In the genomic region with DNA sequence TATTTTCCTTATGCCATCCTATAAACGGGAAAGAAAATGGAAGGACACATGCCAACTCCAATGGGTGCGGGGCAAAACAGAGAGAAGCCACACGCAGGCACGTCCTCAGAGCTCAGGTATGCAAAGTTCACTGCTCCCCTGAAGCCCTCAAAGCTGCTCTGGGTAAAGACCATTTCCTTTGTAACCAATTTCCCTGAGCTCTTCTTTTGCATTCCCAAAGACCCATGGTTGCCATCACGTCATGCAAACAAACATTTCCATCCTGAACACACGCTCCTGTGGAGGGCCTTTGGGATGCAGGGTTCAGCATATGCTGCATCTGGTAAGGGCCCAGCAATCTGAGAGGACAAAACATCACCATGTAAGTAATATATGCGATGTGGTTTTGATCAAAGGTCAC, we compare ENCODE assay signal across 14 cellular contexts.
DNase-seq lines count a peak whose midpoint lies in the region; ATAC-seq and FAIRE-seq lines count a peak whose summit lies in the region.
"Had no signal": no experiment of that assay in that cellular context is flagged by ENCODE, and none has a peak within 500 bp of the region (broad histone marks: within the 10 kb centered on the region; RNA-seq: fewer than 3 reads in every experiment).

No MANE protein-coding gene starts in this region.

- intact Hi-C loops in activated T-helper 1 cell treated with anti-CD3 and anti-CD28 coated beads, Interleukin-12 subunit alpha, Interleukin-12 subunit beta, Interleukin-2, Interleukin-4 antibody, amounts not matched to agents 30 ng/mL and 10 ng/mL and 1 ng/mL, durations not matched to agents 14 hours and 24 hours and 36 hours (cut with micrococcal nuclease) = no loop called here
- intact Hi-C loops in left colon (cut with DNase I, micrococcal nuclease) (no loop called here), Right ventricle myocardium superior (cut with DNase I) (no loop called here)

- H3K4me3 Mint-ChIP-seq in activated naive CD4-positive, alpha-beta T cell treated with anti-CD3 and anti-CD28 coated beads, Interleukin-2, amount 10 ng/mL, durations not matched to agents 7 days and 5 days = no peak overlapping the region
- no peak overlapping the region for H3K4me3 Mint-ChIP-seq in activated T-helper 1 cell treated with anti-CD3 and anti-CD28 coated beads, Interleukin-12 subunit alpha, Interleukin-12 subunit beta, Interleukin-2, Interleukin-4 antibody, amounts not matched to agents 30 ng/mL and 10 ng/mL and 1 ng/mL, durations not matched to agents 14 hours and 24 hours and 36 hours

- DNase-seq in activated naive CD4-positive, alpha-beta T cell treated with anti-CD3 and anti-CD28 coated beads, Interleukin-2, amount 10 ng/mL, durations not matched to agents 7 days and 5 days = no peak
- no peak for DNase-seq in activated naive CD4-positive, alpha-beta T cell treated with anti-CD3 and anti-CD28 coated beads, Interleukin-2, amount 50 U/mL, for 16 hours
- DNase-seq in activated T-helper 1 cell treated with anti-CD3 and anti-CD28 coated beads, Interleukin-12 subunit alpha, Interleukin-12 subunit beta, Interleukin-2, Interleukin-4 antibody, amounts not matched to agents 30 ng/mL and 10 ng/mL and 1 ng/mL, durations not matched to agents 14 hours and 24 hours and 36 hours (ENCODE audit: low spot score) = no peak
- DNase-seq in left colon (no peak), urothelium cell line (ENCODE audit: low spot score) (no peak), Right ventricle myocardium superior (no peak), CD1c-positive myeloid dendritic cell (ENCODE audit: extremely low spot score) (no peak), pons (ENCODE audit: low spot score) (no peak)
- DNase-seq: dorsolateral prefrontal cortex; foreskin melanocyte; KG1; psoas muscle; stimulated activated CD4-positive, alpha-beta T cell treated with anti-CD3 and anti-CD28 coated beads, Interleukin-4, amount 100 ng/mL, for 1 hour; T-helper 9 cell had no signal

- H3K9me3 Mint-ChIP-seq in activated naive CD4-positive, alpha-beta T cell treated with anti-CD3 and anti-CD28 coated beads, Interleukin-2, amount 10 ng/mL, durations not matched to agents 7 days and 5 days = no peaks in the 10 kb centered on the region
- no peaks in the 10 kb centered on the region for H3K9me3 Mint-ChIP-seq in activated T-helper 1 cell treated with anti-CD3 and anti-CD28 coated beads, Interleukin-12 subunit alpha, Interleukin-12 subunit beta, Interleukin-2, Interleukin-4 antibody, amounts not matched to agents 30 ng/mL and 10 ng/mL and 1 ng/mL, durations not matched to agents 14 hours and 24 hours and 36 hours

- peaks cover 24% of the 10 kb centered on the region for H3K4me1 Mint-ChIP-seq in activated naive CD4-positive, alpha-beta T cell treated with anti-CD3 and anti-CD28 coated beads, Interleukin-2, amount 10 ng/mL, durations not matched to agents 7 days and 5 days
- H3K4me1 Mint-ChIP-seq in activated T-helper 1 cell treated with anti-CD3 and anti-CD28 coated beads, Interleukin-12 subunit alpha, Interleukin-12 subunit beta, Interleukin-2, Interleukin-4 antibody, amounts not matched to agents 30 ng/mL and 10 ng/mL and 1 ng/mL, durations not matched to agents 14 hours and 24 hours and 36 hours (ENCODE audit: low read depth) = peaks cover 25% of the 10 kb centered on the region

- FAIRE-seq in urothelium cell line (lab: Jason Lieb, UNC) = peak; percentile 83

- H3K36me3 Mint-ChIP-seq in activated naive CD4-positive, alpha-beta T cell treated with anti-CD3 and anti-CD28 coated beads, Interleukin-2, amount 10 ng/mL, durations not matched to agents 7 days and 5 days = peaks cover 69% of the 10 kb centered on the region
- peaks cover 45% of the 10 kb centered on the region for H3K36me3 Mint-ChIP-seq in activated T-helper 1 cell treated with anti-CD3 and anti-CD28 coated beads, Interleukin-12 subunit alpha, Interleukin-12 subunit beta, Interleukin-2, Interleukin-4 antibody, amounts not matched to agents 30 ng/mL and 10 ng/mL and 1 ng/mL, durations not matched to agents 14 hours and 24 hours and 36 hours (ENCODE audit: low read depth)

- CTCF ChIA-PET in activated naive CD4-positive, alpha-beta T cell treated with anti-CD3 and anti-CD28 coated beads, Interleukin-2, amount 10 ng/mL, durations not matched to agents 7 days and 5 days (lab: Charles Lee) = no interaction called here

- H3K27me3 Mint-ChIP-seq in activated naive CD4-positive, alpha-beta T cell treated with anti-CD3 and anti-CD28 coated beads, Interleukin-2, amount 10 ng/mL, durations not matched to agents 7 days and 5 days = no peaks in the 10 kb centered on the region
- no peaks in the 10 kb centered on the region for H3K27me3 Mint-ChIP-seq in activated T-helper 1 cell treated with anti-CD3 and anti-CD28 coated beads, Interleukin-12 subunit alpha, Interleukin-12 subunit beta, Interleukin-2, Interleukin-4 antibody, amounts not matched to agents 30 ng/mL and 10 ng/mL and 1 ng/mL, durations not matched to agents 14 hours and 24 hours and 36 hours (ENCODE audit: insufficient read depth)

- peak overlapping the region; percentile 75 for H3K27ac Mint-ChIP-seq in activated naive CD4-positive, alpha-beta T cell treated with anti-CD3 and anti-CD28 coated beads, Interleukin-2, amount 10 ng/mL, durations not matched to agents 7 days and 5 days
- peak overlapping the region; percentile 43 for H3K27ac Mint-ChIP-seq in activated T-helper 1 cell treated with anti-CD3 and anti-CD28 coated beads, Interleukin-12 subunit alpha, Interleukin-12 subunit beta, Interleukin-2, Interleukin-4 antibody, amounts not matched to agents 30 ng/mL and 10 ng/mL and 1 ng/mL, durations not matched to agents 14 hours and 24 hours and 36 hours

- peak; percentile 35 for ATAC-seq in left colon
- ATAC-seq in Right ventricle myocardium superior (ENCODE audit: poor library complexity) = no peak
- ATAC-seq: psoas muscle had no signal
